ENCODE assay signal across 10 cellular contexts in the genomic region with DNA sequence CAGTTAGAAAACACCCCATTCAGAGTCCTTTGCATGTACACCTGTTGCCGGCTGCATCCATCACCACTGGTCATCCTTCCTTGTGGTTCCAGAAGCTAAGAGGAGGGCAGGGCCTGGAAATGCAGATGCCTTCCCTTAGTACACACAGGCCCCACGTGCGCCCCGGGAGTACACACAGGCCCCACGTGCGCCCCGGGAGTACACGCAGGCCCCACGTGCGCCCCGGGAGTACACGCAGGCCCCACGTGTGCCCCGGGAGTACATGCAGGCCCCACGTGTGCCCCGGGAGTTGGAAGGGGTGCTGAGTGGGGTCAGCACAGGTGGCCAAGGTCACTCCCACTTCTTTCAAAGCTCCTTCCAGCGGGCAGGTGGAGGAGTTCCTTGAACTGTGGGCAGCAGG.
"Had no signal": no experiment of that assay in that cellular context is flagged by ENCODE, and none has a peak within 500 bp of the region (broad histone marks: within the 10 kb centered on the region; RNA-seq: fewer than 3 reads in every experiment).

No MANE protein-coding gene starts in this region.

- H3K9ac ChIP-seq: GM23248 had no signal

- H3K4me3 ChIP-seq: GM23248, GM23338, HAP-1 had no signal

- DNase-seq: GM23248, GOT3, H7, H9, HCEC 1CT, HFFc6 had no signal

- H2AFZ ChIP-seq: GM23248, GM23338 had no signal

- ATAC-seq: GM23338, HCT116 had no signal

- H3K36me3 ChIP-seq: HAP-1 had no signal

- H3K4me2 ChIP-seq: GM23338 had no signal

- H3K27ac ChIP-seq: GM23248 had no signal

- H3K4me1 ChIP-seq: HAP-1 had no signal

- FAIRE-seq: H54 had no signal

- H3K9me3 ChIP-seq: HAP-1 had no signal
